Comparison of ENCODE assay signal across 28 cellular contexts in genomic region chr5:75828029-75828428, GRCh38.
"Had no signal": no experiment of that assay in that cellular context is flagged by ENCODE, and none has a peak within 500 bp of the region (broad histone marks: within the 10 kb centered on the region; RNA-seq: fewer than 3 reads in every experiment).

No MANE protein-coding gene starts in this region.

- H3K79me2 ChIP-seq: hepatocyte had no signal

- H3K4me1 ChIP-seq: colonic mucosa, esophagus squamous epithelium, foreskin keratinocyte, gastroesophageal sphincter, lower lobe of right lung had no signal

- ATAC-seq: effector memory CD8-positive, alpha-beta T cell; esophagus mucosa; foreskin keratinocyte; gastroesophageal sphincter; heart left ventricle; left colon; left lobe of liver; lower lobe of right lung; mucosa of descending colon had no signal

- FAIRE-seq: endometrium, frontal cortex, kidney had no signal

- H3K4me3 Mint-ChIP-seq: dendritic cell treated with granulocyte-macrophage colony-stimulating factor and Interleukin-4, amounts not matched to agents 40 ng/mL and 50 ng/mL, for 4 days; effector memory CD8-positive, alpha-beta T cell; endodermal cell; immature natural killer cell; mesothelial cell of epicardium had no signal

- H3K9me3 Mint-ChIP-seq: dendritic cell treated with granulocyte-macrophage colony-stimulating factor and Interleukin-4, amounts not matched to agents 40 ng/mL and 50 ng/mL, for 4 days; effector memory CD8-positive, alpha-beta T cell; endodermal cell; immature natural killer cell had no signal

- H3K4me3 ChIP-seq: colonic mucosa, esophagus squamous epithelium, gastroesophageal sphincter, heart left ventricle, hepatocyte, lower lobe of right lung, mucosa of descending colon had no signal

- H3K36me3 ChIP-seq: colonic mucosa, esophagus squamous epithelium, gastroesophageal sphincter, heart left ventricle, lower lobe of right lung had no signal

- H3K9me3 ChIP-seq: colonic mucosa, esophagus squamous epithelium, gastroesophageal sphincter, heart left ventricle, lower lobe of right lung, mucosa of descending colon had no signal

- H3K36me3 Mint-ChIP-seq: immature natural killer cell, mesothelial cell of epicardium had no signal

- H3K4me2 ChIP-seq: hepatocyte had no signal

- H3K4me1 Mint-ChIP-seq: immature natural killer cell, mesothelial cell of epicardium had no signal

- H2AFZ ChIP-seq: hepatocyte had no signal

- H3K27ac ChIP-seq: colonic mucosa, epithelial cell of prostate, esophagus squamous epithelium, foreskin keratinocyte, gastroesophageal sphincter, hepatocyte, lower lobe of right lung had no signal

- H3K27me3 ChIP-seq: colonic mucosa, esophagus squamous epithelium, foreskin keratinocyte, gastroesophageal sphincter, heart left ventricle, hepatocyte had no signal

- DNase-seq: cerebellar nuclear complex; colonic mucosa; cortex of kidney; effector CD8-positive, alpha-beta T cell; effector memory CD8-positive, alpha-beta T cell; endodermal cell; erythroblast; esophagus squamous epithelium; foreskin keratinocyte; heart left ventricle; hypothalamus; immature natural killer cell; islet precursor cell; kidney; kidney glomerular epithelial cell; left colon; lower lobe of right lung; mesenchymal stem cell; mucosa of descending colon had no signal

- H3K27ac Mint-ChIP-seq: dendritic cell treated with granulocyte-macrophage colony-stimulating factor and Interleukin-4, amounts not matched to agents 40 ng/mL and 50 ng/mL, for 4 days; effector memory CD8-positive, alpha-beta T cell; endodermal cell; immature natural killer cell; mesothelial cell of epicardium had no signal
